In genomic region chr7:64691831-64692230, GRCh38 we compare ENCODE assay signal across 32 cellular contexts.
"Had no signal": no experiment of that assay in that cellular context is flagged by ENCODE, and none has a peak within 500 bp of the region (broad histone marks: within the 10 kb centered on the region; RNA-seq: fewer than 3 reads in every experiment).

No MANE protein-coding gene starts in this region.

- H3K27ac Mint-ChIP-seq: activated CD4-positive, alpha-beta memory T cell treated with anti-CD3 and anti-CD28 coated beads for 36 hours; activated naive CD8-positive, alpha-beta T cell; activated naive CD8-positive, alpha-beta T cell treated with anti-CD3 and anti-CD28 coated beads, Interleukin-2, amount 50 U/mL, for 24 hours; activated T-cell treated with anti-CD3 and anti-CD28 coated beads, Interleukin-2, amount 50 U/mL, for 72 hours; activated T-helper 17 cell treated with anti-CD3 and anti-CD28 coated beads, Interleukin-2, amount 50 U/mL, for 72 hours; brain; T-helper 1 cell treated with Interleukin-12 subunit alpha and Interleukin-12 subunit beta and Interleukin-4 antibody, amounts not matched to agents 30 μg/mL and 1 μg/mL, for 36 hours; T-helper 2 cell treated with Interferon-gamma antibody and Interleukin-4, amounts not matched to agents 5 μg/mL and 100 μg/mL, for 36 hours had no signal

- H3K27ac ChIP-seq: SJCRH30, SK-N-MC had no signal

- H3K27me3 ChIP-seq: MG63, SJCRH30 had no signal

- H3K4me1 Mint-ChIP-seq: brain had no signal

- ATAC-seq: activated CD4-positive, CD25-positive, alpha-beta regulatory T cell treated with anti-CD3 and anti-CD28 coated beads, Interleukin-2, amount 50 U/mL, for 24 hours; activated naive CD8-positive, alpha-beta T cell treated with anti-CD3 and anti-CD28 coated beads, Interleukin-2, amount 50 U/mL, for 24 hours; activated T-cell treated with anti-CD3 and anti-CD28 coated beads, Interleukin-2, amount 50 U/mL, for 72 hours; activated T-helper 17 cell treated with anti-CD3 and anti-CD28 coated beads, Interleukin-2, amount 50 U/mL, for 72 hours had no signal

- H3K4me3 ChIP-seq: MG63, SJCRH30, SK-N-MC had no signal

- DNase-seq: activated CD4-positive, alpha-beta memory T cell treated with anti-CD3 and anti-CD28 coated beads for 36 hours; activated CD4-positive, alpha-beta T cell treated with anti-CD3 and anti-CD28 coated beads for 4 hours; activated CD4-positive, alpha-beta T cell treated with anti-CD3 and anti-CD28 coated beads, Interleukin-2, amount 50 U/mL, for 1 hour; activated effector memory CD4-positive, alpha-beta T cell treated with anti-CD3 and anti-CD28 coated beads, Interleukin-2, amount 50 U/mL, for 16 hours; activated naive CD4-positive, alpha-beta T cell; activated naive CD8-positive, alpha-beta T cell treated with anti-CD3 and anti-CD28 coated beads, Interleukin-2, amount 50 U/mL, for 24 hours; activated T-cell treated with anti-CD3 and anti-CD28 coated beads, Interleukin-2, amount 50 U/mL, for 1 hour; activated T-cell treated with anti-CD3 and anti-CD28 coated beads, Interleukin-2, amount 50 U/mL, for 72 hours; anterior cingulate cortex; caudate nucleus; Kasumi-1; KG1; MG63; NCI-H1048; NCI-H1105 treated with DMSO at 0.1 percent for 48 hours; NCI-H1436; NCI-H1694; NCI-H2029; NCI-H2171; NCI-H510A; NCI-H526; NCI-H748 treated with DMSO at 0.1 percent for 48 hours; OCI-M1; SHP77; SJCRH30 had no signal

- H3K27me3 Mint-ChIP-seq: activated CD4-positive, alpha-beta memory T cell treated with anti-CD3 and anti-CD28 coated beads for 36 hours; activated naive CD8-positive, alpha-beta T cell; activated naive CD8-positive, alpha-beta T cell treated with anti-CD3 and anti-CD28 coated beads, Interleukin-2, amount 50 U/mL, for 24 hours; activated T-helper 17 cell treated with anti-CD3 and anti-CD28 coated beads, Interleukin-2, amount 50 U/mL, for 72 hours; brain had no signal

- H3K4me1 ChIP-seq: SJCRH30 had no signal

- H3K4me3 Mint-ChIP-seq: activated CD4-positive, alpha-beta memory T cell treated with anti-CD3 and anti-CD28 coated beads for 36 hours; activated naive CD8-positive, alpha-beta T cell; activated naive CD8-positive, alpha-beta T cell treated with anti-CD3 and anti-CD28 coated beads, Interleukin-2, amount 50 U/mL, for 24 hours; activated T-cell treated with anti-CD3 and anti-CD28 coated beads, Interleukin-2, amount 50 U/mL, for 72 hours; activated T-helper 17 cell treated with anti-CD3 and anti-CD28 coated beads, Interleukin-2, amount 50 U/mL, for 72 hours; brain; T-helper 1 cell treated with Interleukin-12 subunit alpha and Interleukin-12 subunit beta and Interleukin-4 antibody, amounts not matched to agents 30 μg/mL and 1 μg/mL, for 36 hours; T-helper 2 cell treated with Interferon-gamma antibody and Interleukin-4, amounts not matched to agents 5 μg/mL and 100 μg/mL, for 36 hours had no signal

- H3K9me3 ChIP-seq: MG63 had no signal
